In genomic region chrX:103304705-103305104, GRCh38 we compare ENCODE assay signal across 21 cellular contexts.
"Had no signal": no experiment of that assay in that cellular context is flagged by ENCODE, and none has a peak within 500 bp of the region (broad histone marks: within the 10 kb centered on the region; RNA-seq: fewer than 3 reads in every experiment).

No MANE protein-coding gene starts in this region.

- DNase-seq: hypothalamus; immature natural killer cell; kidney; left colon; left lung; lower lobe of right lung; mammary epithelial cell; mesenchymal stem cell; naive thymus-derived CD8-positive, alpha-beta T cell; nucleus accumbens; right lobe of liver; stimulated activated CD4-positive, alpha-beta T cell treated with anti-CD3 and anti-CD28 coated beads, Interleukin-1b, Interleukin-23, amount 100 ng/mL, for 48 hours; stimulated activated CD4-positive, alpha-beta T cell treated with anti-CD3 and anti-CD28 coated beads, Interleukin-2, amount 100 ng/mL, for 48 hours; stimulated activated CD4-positive, alpha-beta T cell treated with anti-CD3 and anti-CD28 coated beads, Interleukin-4, amount 100 ng/mL, for 4 hours; stimulated activated CD8-positive, alpha-beta memory T cell treated with anti-CD3 and anti-CD28 coated beads, Interleukin-4, amount 100 ng/mL, for 48 hours; stimulated activated naive CD4-positive, alpha-beta T cell treated with Interleukin-2 at 50 U/mL for 16 hours; upper lobe of left lung had no signal

- H3K9me3 Mint-ChIP-seq: stimulated activated memory B cell treated with anti-CD40 and anti-IgM and Interleukin-4, amounts not matched to agents 10 μg/mL and 1 μg/mL and 100 μg/mL, for 72 hours had no signal

- H3K27me3 Mint-ChIP-seq: naive thymus-derived CD8-positive, alpha-beta T cell; progenitor cell of endocrine pancreas; stimulated activated memory B cell treated with anti-CD40 and anti-IgM and Interleukin-4, amounts not matched to agents 10 μg/mL and 1 μg/mL and 100 μg/mL, for 72 hours had no signal

- ATAC-seq: left colon; left lung; lower lobe of right lung; naive thymus-derived CD8-positive, alpha-beta T cell; right lobe of liver; stimulated activated memory B cell treated with anti-CD40 and anti-IgM and Interleukin-4, amounts not matched to agents 10 μg/mL and 1 μg/mL and 100 μg/mL, for 72 hours had no signal

- H3K4me3 Mint-ChIP-seq: immature natural killer cell; naive thymus-derived CD8-positive, alpha-beta T cell; nephron; neural crest cell; stimulated activated memory B cell treated with anti-CD40 and anti-IgM and Interleukin-4, amounts not matched to agents 10 μg/mL and 1 μg/mL and 100 μg/mL, for 72 hours had no signal

- H3K27ac Mint-ChIP-seq: immature natural killer cell; naive thymus-derived CD8-positive, alpha-beta T cell; nephron; progenitor cell of endocrine pancreas; stimulated activated memory B cell treated with anti-CD40 and anti-IgM and Interleukin-4, amounts not matched to agents 10 μg/mL and 1 μg/mL and 100 μg/mL, for 72 hours had no signal

- H3K4me1 Mint-ChIP-seq: immature natural killer cell, nephron, neural crest cell had no signal

- H3K36me3 Mint-ChIP-seq: stimulated activated memory B cell treated with anti-CD40 and anti-IgM and Interleukin-4, amounts not matched to agents 10 μg/mL and 1 μg/mL and 100 μg/mL, for 72 hours had no signal
